ENCODE assay signal across 9 cellular contexts in genomic region chr1:107787299-107787698, GRCh38.
DNase-seq lines count a peak whose midpoint lies in the region; ATAC-seq and TF ChIP-seq lines count a peak whose summit lies in the region.
"Had no signal": no experiment of that assay in that cellular context is flagged by ENCODE, and none has a peak within 500 bp of the region (broad histone marks: within the 10 kb centered on the region; RNA-seq: fewer than 3 reads in every experiment).

No MANE protein-coding gene starts in this region.

- no peaks in the 10 kb centered on the region for H3K36me3 ChIP-seq in gastrocnemius medialis

- H3K9me3 ChIP-seq in gastrocnemius medialis = no peaks in the 10 kb centered on the region

- H3K27ac ChIP-seq in gastrocnemius medialis = no peak overlapping the region

- peak; percentile 48 to 58 for DNase-seq in AML-193 (lab: John Stamatoyannopoulos, UW)
- peak; percentile 8 for DNase-seq in GM10266 (ENCODE audit: extremely low spot score)
- DNase-seq in NOMO-1 treated with DMSO at 0.1 percent for 48 hours (lab: John Stamatoyannopoulos, UW; ENCODE audit: unreplicated experiment) = peak; percentile 24
- no peak for DNase-seq in epithelial cell of proximal tubule (ENCODE audit: low read depth)
- no peak for DNase-seq in NCI-H524 treated with DMSO at 0.1 percent for 48 hours (lab: John Stamatoyannopoulos, UW)
- DNase-seq in NCI-H146 treated with DMSO at 0.1 percent for 48 hours (lab: John Stamatoyannopoulos, UW; ENCODE audit: unreplicated experiment) = no peak
- no peak for DNase-seq in AG08395 (ENCODE audit: low spot score)
- no peak for DNase-seq in gastrocnemius medialis

- in situ Hi-C loops in gastrocnemius medialis (cut with MboI; ENCODE audit: low sequenced_read_pairs in 4 of 4) = loop anchor here in 1 of 4 donors (5.0 kb wide), 1 partner anchor 340 kb away; no protein-coding TSS in a partner anchor

- H3K4me3 ChIP-seq in epithelial cell of proximal tubule (ENCODE audit: low read depth, low read length) = no peak overlapping the region
- no peak overlapping the region for H3K4me3 ChIP-seq in gastrocnemius medialis
- H3K4me3 ChIP-seq: lung had no signal

- no peak for TF ChIP-seq POLR2A in gastrocnemius medialis (IDR thresholded peaks at IDR 0.05)

- TF ChIP-seq CTCF in GM10266 (IDR thresholded peaks at IDR 0.05; ENCODE audit: control insufficient read depth, insufficient read depth, low read depth, missing control alignments) = peak; percentile 36
- peak; percentile 47 for TF ChIP-seq CTCF in epithelial cell of proximal tubule (conservative IDR thresholded peaks at IDR 0.05; ENCODE audit: low read depth, low read length)
- no peak for TF ChIP-seq CTCF in gastrocnemius medialis (IDR thresholded peaks at IDR 0.05 in 4 of 5, conservative IDR thresholded peaks at IDR 0.05 in 1 of 5)

- ATAC-seq in gastrocnemius medialis = no peak

- H3K27me3 ChIP-seq in gastrocnemius medialis = no peaks in the 10 kb centered on the region

- no peaks in the 10 kb centered on the region for H3K4me1 ChIP-seq in gastrocnemius medialis

- intact Hi-C loops in gastrocnemius medialis (cut with DNase I; ENCODE audit: low total_unique reads) = loop anchor here (5.0 to 10.0 kb wide), 2 partner anchors 158 to 265 kb away; no protein-coding TSS in a partner anchor

Comparison
In these comparisons a context has a peak if more than half of its experiments do, and no peak if none do; other contexts are left out.
1. DNase-seq: peak in AML-193 (2 of 2), GM10266 (single experiment) and NOMO-1 treated with DMSO at 0.1 percent for 48 hours (single experiment); none in epithelial cell of proximal tubule (single experiment), NCI-H524 treated with DMSO at 0.1 percent for 48 hours (single experiment), NCI-H146 treated with DMSO at 0.1 percent for 48 hours (single experiment), AG08395 (single experiment) and gastrocnemius medialis (0 of 2).
2. CTCF ChIP-seq: peak in GM10266 (single experiment) and epithelial cell of proximal tubule (single experiment); none in gastrocnemius medialis (0 of 5).